Comparison of ENCODE assay signal across 25 cellular contexts in the genomic region with DNA sequence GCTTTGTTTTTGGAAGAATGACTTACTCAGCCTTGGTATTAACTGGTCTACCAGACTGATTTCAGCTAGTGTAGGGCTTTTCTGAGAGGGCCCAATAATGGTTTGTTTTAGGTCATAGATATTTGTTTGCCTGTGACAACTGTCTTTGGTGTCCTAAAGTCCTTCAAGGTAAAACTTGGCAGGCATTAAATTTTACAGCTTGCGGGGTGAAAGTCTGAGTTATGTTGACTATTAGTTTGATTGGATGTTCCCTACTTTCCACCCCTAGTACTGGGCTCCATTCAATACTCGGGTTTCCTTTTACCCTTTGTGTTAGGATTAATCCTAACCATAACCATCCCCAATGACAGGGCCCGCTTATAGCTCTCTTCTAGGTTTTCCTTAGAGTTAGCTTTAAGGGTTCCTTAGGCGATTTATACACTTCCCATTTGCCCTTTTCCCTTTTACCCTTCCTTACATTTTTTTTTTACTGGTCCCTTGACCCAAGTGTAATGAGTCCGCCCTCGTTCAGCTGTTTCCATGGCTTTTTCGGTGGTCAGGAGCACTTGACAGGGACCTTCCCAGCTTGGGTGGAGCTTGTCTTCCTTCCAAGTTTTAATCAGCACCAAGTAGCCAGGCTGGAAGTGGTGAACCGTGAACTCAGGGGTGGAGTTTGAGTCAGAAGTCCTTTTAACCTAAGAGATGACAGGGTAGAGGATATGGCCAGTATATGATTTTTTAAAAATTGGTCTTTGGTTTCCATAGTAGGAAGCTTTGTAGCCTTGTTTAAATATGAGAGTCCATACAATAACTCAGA. TPM values are rescaled to one million over a fixed set of nuclear protein-coding genes. Genes with fewer than 3 reads are reported as not detected.
"Had no signal": no experiment of that assay in that cellular context is flagged by ENCODE, and none has a peak within 500 bp of the region (broad histone marks: within the 10 kb centered on the region; RNA-seq: fewer than 3 reads in every experiment).

No MANE protein-coding gene starts in this region.

- DNase-seq: caudate nucleus; effector CD4-positive, alpha-beta T cell; endodermal cell; erythroblast; foreskin melanocyte; heart left ventricle; hippocampal formation; left lung; lower lobe of right lung; naive B cell; nephron progenitor cell; psoas muscle; stimulated activated CD4-positive, alpha-beta T cell treated with anti-CD3 and anti-CD28 coated beads, Interleukin-4, amount 100 ng/mL, for 24 hours; testis; trophoblast cell had no signal

- H3K4me1 ChIP-seq: heart left ventricle, left lung, lower lobe of right lung, parathyroid adenoma, psoas muscle, testis had no signal

- H3K79me2 ChIP-seq: parathyroid adenoma had no signal

- H3K9ac ChIP-seq: parathyroid adenoma had no signal

- FAIRE-seq: endothelial cell of umbilical vein, urothelium cell line had no signal

- ATAC-seq: heart left ventricle; left lung; lower lobe of right lung; psoas muscle; stimulated activated memory B cell treated with anti-CD40 and anti-IgM and Interleukin-4, amounts not matched to agents 10 μg/mL and 1 μg/mL and 100 μg/mL, for 72 hours had no signal

- H3K27me3 ChIP-seq: left lung, testis had no signal

- H2AFZ ChIP-seq: parathyroid adenoma had no signal

- H3K27ac ChIP-seq: coronary artery, heart left ventricle, left lung, lower lobe of right lung, parathyroid adenoma, psoas muscle, testis had no signal

- H3K9me3 ChIP-seq: testis had no signal

- H3K4me3 ChIP-seq: coronary artery, heart left ventricle, left lung, lower lobe of right lung, psoas muscle, testis had no signal

- H3K36me3 ChIP-seq: heart left ventricle, left lung, lower lobe of right lung had no signal

RNA-seq across cellular contexts. Expression of gene LCE5A, which starts 28.5 kb away (rescaled TPM):
- total RNA-seq: cerebellum, dermis microvascular lymphatic vessel endothelial cell, endodermal cell, endothelial cell of umbilical vein, heart left ventricle, kidney epithelial cell, left lung, lower lobe of right lung, mesothelial cell of epicardium, omental fat pad, psoas muscle had no signal
- polyA plus RNA-seq: endothelial cell of umbilical vein, heart left ventricle, psoas muscle had no signal

RNA-seq across cellular contexts. Expression of gene CRCT1, which starts 32.2 kb away (rescaled TPM):
- total RNA-seq: cerebellum, dermis microvascular lymphatic vessel endothelial cell, endodermal cell, endothelial cell of umbilical vein, heart left ventricle, left lung, lower lobe of right lung, mesothelial cell of epicardium, omental fat pad, psoas muscle, testis had no signal
- polyA plus RNA-seq: endothelial cell of umbilical vein, heart left ventricle, psoas muscle had no signal
